ENCODE assay signal across 1 cellular context in the genomic region with DNA sequence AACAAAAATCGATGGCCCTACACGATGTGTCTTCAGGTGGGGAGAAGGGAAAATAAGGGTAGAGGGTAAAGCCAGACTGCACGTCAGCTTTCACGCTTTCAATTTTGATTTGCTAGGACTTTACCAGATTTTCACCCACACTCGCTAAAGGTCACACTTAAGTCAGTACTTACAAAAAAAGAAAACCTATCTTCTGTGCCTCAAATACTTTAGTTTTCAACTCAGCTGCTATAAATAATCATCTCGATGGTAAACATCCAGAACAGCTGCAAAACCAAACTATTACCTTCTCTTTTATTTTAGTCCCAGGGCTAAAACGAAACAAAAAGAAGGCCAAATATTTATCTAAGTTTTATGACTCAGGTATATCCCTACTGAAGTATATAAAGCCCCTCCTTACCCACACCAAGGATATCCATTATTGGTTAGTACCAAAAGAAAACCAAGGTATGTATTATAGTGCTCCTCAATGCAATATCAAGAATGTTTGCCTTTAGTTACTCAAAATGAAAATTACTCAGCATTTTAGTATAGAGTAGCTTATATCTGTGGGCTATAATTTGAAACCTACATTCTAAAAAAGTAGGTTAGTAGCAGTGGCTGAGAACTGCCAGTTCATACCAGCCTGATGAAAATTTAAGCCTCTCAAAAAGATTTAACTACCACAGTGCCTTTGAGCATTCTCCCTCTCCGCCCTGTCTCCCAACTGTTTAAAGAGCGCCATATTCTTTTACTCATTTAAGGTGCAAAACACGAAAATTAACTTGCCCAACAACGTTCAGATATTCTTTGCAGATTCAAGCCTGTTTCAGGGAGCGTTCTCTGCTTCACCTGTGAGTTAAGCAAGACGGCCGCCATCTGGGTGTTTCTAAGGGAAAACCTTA.
TF ChIP-seq lines count a peak whose summit lies in the region.

No MANE protein-coding gene starts in this region.

TF ChIP-seq in GM12878, 131 proteins besides CTCF, POLR2A, EP300 and RAD21 (continued from another document):
- peak; percentile 76; the same call in 1 of the 2 replicates for TF ChIP-seq TBL1XR1 (IDR thresholded peaks at IDR 0.05; ENCODE audit: low read depth, low read length)
- TF ChIP-seq ZNF384 (IDR thresholded peaks at IDR 0.05; ENCODE audit: borderline replicate concordance, low read depth, low read length) = 0 out of 2 replicates have a peak, but pooled peaks have one; percentile 17
- TF ChIP-seq HDGF (IDR thresholded peaks at IDR 0.05) = no peak
- peak; percentile 65 for TF ChIP-seq MXI1 (IDR thresholded peaks at IDR 0.05; ENCODE audit: low read depth, low read length)
- TF ChIP-seq SMC3 (IDR thresholded peaks at IDR 0.05; ENCODE audit: borderline replicate concordance, low read length) = no peak
- no peak for TF ChIP-seq NR2C1 (IDR thresholded peaks at IDR 0.05)
- TF ChIP-seq BCL11A (IDR thresholded peaks at IDR 0.05; ENCODE audit: low read depth, low read length) = 0 out of 2 replicates have a peak, but pooled peaks have one; percentile 5
- peak; percentile 40; the same call in 1 of the 2 replicates for TF ChIP-seq JUNB (IDR thresholded peaks at IDR 0.05)
- TF ChIP-seq, protein P1, sequence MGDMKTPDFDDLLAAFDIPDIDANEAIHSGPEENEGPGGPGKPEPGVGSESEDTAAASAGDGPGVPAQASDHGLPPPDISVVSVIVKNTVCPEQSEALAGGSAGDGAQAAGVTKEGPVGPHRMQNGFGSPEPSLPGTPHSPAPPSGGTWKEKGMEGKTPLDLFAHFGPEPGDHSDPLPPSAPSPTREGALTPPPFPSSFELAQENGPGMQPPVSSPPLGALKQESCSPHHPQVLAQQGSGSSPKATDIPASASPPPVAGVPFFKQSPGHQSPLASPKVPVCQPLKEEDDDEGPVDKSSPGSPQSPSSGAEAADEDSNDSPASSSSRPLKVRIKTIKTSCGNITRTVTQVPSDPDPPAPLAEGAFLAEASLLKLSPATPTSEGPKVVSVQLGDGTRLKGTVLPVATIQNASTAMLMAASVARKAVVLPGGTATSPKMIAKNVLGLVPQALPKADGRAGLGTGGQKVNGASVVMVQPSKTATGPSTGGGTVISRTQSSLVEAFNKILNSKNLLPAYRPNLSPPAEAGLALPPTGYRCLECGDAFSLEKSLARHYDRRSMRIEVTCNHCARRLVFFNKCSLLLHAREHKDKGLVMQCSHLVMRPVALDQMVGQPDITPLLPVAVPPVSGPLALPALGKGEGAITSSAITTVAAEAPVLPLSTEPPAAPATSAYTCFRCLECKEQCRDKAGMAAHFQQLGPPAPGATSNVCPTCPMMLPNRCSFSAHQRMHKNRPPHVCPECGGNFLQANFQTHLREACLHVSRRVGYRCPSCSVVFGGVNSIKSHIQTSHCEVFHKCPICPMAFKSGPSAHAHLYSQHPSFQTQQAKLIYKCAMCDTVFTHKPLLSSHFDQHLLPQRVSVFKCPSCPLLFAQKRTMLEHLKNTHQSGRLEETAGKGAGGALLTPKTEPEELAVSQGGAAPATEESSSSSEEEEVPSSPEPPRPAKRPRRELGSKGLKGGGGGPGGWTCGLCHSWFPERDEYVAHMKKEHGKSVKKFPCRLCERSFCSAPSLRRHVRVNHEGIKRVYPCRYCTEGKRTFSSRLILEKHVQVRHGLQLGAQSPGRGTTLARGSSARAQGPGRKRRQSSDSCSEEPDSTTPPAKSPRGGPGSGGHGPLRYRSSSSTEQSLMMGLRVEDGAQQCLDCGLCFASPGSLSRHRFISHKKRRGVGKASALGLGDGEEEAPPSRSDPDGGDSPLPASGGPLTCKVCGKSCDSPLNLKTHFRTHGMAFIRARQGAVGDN (IDR thresholded peaks at IDR 0.05) = 0 out of 2 replicates have a peak, but pooled peaks have one; percentile 13
- no peak for TF ChIP-seq GABPA (IDR thresholded peaks at IDR 0.05; ENCODE audit: low read depth)
- TF ChIP-seq SUZ12 (IDR thresholded peaks at IDR 0.05; ENCODE audit: unreplicated experiment) = no peak
- peak; percentile 53; the same call in 1 of the 2 replicates for TF ChIP-seq NFIC (IDR thresholded peaks at IDR 0.05; ENCODE audit: low read depth, low read length)
- TF ChIP-seq, protein P2, sequence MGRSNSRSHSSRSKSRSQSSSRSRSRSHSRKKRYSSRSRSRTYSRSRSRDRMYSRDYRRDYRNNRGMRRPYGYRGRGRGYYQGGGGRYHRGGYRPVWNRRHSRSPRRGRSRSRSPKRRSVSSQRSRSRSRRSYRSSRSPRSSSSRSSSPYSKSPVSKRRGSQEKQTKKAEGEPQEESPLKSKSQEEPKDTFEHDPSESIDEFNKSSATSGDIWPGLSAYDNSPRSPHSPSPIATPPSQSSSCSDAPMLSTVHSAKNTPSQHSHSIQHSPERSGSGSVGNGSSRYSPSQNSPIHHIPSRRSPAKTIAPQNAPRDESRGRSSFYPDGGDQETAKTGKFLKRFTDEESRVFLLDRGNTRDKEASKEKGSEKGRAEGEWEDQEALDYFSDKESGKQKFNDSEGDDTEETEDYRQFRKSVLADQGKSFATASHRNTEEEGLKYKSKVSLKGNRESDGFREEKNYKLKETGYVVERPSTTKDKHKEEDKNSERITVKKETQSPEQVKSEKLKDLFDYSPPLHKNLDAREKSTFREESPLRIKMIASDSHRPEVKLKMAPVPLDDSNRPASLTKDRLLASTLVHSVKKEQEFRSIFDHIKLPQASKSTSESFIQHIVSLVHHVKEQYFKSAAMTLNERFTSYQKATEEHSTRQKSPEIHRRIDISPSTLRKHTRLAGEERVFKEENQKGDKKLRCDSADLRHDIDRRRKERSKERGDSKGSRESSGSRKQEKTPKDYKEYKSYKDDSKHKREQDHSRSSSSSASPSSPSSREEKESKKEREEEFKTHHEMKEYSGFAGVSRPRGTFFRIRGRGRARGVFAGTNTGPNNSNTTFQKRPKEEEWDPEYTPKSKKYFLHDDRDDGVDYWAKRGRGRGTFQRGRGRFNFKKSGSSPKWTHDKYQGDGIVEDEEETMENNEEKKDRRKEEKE (IDR thresholded peaks at IDR 0.05) = no peak
- peak; percentile 89 for TF ChIP-seq MEF2A (IDR thresholded peaks at IDR 0.05; ENCODE audit: insufficient read depth, low read depth, low read length)
- no peak; the same call in 1 of the 2 replicates for TF ChIP-seq IKZF1 (conservative IDR thresholded peaks at IDR 0.05)
- TF ChIP-seq, protein P3, sequence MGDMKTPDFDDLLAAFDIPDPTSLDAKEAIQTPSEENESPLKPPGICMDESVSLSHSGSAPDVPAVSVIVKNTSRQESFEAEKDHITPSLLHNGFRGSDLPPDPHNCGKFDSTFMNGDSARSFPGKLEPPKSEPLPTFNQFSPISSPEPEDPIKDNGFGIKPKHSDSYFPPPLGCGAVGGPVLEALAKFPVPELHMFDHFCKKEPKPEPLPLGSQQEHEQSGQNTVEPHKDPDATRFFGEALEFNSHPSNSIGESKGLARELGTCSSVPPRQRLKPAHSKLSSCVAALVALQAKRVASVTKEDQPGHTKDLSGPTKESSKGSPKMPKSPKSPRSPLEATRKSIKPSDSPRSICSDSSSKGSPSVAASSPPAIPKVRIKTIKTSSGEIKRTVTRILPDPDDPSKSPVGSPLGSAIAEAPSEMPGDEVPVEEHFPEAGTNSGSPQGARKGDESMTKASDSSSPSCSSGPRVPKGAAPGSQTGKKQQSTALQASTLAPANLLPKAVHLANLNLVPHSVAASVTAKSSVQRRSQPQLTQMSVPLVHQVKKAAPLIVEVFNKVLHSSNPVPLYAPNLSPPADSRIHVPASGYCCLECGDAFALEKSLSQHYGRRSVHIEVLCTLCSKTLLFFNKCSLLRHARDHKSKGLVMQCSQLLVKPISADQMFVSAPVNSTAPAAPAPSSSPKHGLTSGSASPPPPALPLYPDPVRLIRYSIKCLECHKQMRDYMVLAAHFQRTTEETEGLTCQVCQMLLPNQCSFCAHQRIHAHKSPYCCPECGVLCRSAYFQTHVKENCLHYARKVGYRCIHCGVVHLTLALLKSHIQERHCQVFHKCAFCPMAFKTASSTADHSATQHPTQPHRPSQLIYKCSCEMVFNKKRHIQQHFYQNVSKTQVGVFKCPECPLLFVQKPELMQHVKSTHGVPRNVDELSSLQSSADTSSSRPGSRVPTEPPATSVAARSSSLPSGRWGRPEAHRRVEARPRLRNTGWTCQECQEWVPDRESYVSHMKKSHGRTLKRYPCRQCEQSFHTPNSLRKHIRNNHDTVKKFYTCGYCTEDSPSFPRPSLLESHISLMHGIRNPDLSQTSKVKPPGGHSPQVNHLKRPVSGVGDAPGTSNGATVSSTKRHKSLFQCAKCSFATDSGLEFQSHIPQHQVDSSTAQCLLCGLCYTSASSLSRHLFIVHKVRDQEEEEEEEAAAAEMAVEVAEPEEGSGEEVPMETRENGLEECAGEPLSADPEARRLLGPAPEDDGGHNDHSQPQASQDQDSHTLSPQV (IDR thresholded peaks at IDR 0.05) = peak; percentile 89; the same call in 1 of the 2 replicates
- no peak for TF ChIP-seq NFYA (IDR thresholded peaks at IDR 0.05; ENCODE audit: borderline replicate concordance, low read depth, low read length)
- TF ChIP-seq MEF2B (IDR thresholded peaks at IDR 0.05; ENCODE audit: partially characterized antibody, poor library complexity, severe bottlenecking) = peak; percentile 82
- TF ChIP-seq, protein P4, sequence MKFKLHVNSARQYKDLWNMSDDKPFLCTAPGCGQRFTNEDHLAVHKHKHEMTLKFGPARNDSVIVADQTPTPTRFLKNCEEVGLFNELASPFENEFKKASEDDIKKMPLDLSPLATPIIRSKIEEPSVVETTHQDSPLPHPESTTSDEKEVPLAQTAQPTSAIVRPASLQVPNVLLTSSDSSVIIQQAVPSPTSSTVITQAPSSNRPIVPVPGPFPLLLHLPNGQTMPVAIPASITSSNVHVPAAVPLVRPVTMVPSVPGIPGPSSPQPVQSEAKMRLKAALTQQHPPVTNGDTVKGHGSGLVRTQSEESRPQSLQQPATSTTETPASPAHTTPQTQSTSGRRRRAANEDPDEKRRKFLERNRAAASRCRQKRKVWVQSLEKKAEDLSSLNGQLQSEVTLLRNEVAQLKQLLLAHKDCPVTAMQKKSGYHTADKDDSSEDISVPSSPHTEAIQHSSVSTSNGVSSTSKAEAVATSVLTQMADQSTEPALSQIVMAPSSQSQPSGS (IDR thresholded peaks at IDR 0.05; ENCODE audit: low read length) = peak; percentile 82
- TF ChIP-seq, protein P5, sequence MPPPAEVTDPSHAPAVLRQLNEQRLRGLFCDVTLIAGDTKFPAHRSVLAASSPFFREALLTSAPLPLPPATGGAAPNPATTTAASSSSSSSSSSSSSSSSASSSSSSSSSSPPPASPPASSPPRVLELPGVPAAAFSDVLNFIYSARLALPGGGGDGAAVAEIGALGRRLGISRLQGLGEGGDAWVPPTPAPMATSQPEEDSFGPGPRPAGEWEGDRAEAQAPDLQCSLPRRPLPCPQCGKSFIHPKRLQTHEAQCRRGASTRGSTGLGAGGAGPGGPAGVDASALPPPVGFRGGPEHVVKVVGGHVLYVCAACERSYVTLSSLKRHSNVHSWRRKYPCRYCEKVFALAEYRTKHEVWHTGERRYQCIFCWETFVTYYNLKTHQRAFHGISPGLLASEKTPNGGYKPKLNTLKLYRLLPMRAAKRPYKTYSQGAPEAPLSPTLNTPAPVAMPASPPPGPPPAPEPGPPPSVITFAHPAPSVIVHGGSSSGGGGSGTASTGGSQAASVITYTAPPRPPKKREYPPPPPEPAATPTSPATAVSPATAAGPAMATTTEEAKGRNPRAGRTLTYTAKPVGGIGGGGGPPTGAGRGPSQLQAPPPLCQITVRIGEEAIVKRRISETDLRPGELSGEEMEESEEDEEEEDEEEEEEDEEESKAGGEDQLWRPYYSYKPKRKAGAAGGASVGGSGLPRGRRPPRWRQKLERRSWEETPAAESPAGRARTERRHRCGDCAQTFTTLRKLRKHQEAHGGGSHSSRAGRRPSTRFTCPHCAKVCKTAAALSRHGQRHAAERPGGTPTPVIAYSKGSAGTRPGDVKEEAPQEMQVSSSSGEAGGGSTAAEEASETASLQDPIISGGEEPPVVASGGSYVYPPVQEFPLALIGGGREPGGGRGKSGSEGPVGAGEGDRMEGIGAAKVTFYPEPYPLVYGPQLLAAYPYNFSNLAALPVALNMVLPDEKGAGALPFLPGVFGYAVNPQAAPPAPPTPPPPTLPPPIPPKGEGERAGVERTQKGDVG (CRISPR knock-in tag; IDR thresholded peaks at IDR 0.05) = no peak
- TF ChIP-seq, protein P6, sequence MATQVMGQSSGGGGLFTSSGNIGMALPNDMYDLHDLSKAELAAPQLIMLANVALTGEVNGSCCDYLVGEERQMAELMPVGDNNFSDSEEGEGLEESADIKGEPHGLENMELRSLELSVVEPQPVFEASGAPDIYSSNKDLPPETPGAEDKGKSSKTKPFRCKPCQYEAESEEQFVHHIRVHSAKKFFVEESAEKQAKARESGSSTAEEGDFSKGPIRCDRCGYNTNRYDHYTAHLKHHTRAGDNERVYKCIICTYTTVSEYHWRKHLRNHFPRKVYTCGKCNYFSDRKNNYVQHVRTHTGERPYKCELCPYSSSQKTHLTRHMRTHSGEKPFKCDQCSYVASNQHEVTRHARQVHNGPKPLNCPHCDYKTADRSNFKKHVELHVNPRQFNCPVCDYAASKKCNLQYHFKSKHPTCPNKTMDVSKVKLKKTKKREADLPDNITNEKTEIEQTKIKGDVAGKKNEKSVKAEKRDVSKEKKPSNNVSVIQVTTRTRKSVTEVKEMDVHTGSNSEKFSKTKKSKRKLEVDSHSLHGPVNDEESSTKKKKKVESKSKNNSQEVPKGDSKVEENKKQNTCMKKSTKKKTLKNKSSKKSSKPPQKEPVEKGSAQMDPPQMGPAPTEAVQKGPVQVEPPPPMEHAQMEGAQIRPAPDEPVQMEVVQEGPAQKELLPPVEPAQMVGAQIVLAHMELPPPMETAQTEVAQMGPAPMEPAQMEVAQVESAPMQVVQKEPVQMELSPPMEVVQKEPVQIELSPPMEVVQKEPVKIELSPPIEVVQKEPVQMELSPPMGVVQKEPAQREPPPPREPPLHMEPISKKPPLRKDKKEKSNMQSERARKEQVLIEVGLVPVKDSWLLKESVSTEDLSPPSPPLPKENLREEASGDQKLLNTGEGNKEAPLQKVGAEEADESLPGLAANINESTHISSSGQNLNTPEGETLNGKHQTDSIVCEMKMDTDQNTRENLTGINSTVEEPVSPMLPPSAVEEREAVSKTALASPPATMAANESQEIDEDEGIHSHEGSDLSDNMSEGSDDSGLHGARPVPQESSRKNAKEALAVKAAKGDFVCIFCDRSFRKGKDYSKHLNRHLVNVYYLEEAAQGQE (IDR thresholded peaks at IDR 0.05; ENCODE audit: low read depth, low read length) = no peak
- TF ChIP-seq HCFC1 (IDR thresholded peaks at IDR 0.05; ENCODE audit: low read length) = no peak
- TF ChIP-seq NR2F1 (conservative IDR thresholded peaks at IDR 0.05) = peak; percentile 84
- TF ChIP-seq CHD1 (IDR thresholded peaks at IDR 0.05; ENCODE audit: low read depth, low read length) = no peak
- TF ChIP-seq, protein P7, sequence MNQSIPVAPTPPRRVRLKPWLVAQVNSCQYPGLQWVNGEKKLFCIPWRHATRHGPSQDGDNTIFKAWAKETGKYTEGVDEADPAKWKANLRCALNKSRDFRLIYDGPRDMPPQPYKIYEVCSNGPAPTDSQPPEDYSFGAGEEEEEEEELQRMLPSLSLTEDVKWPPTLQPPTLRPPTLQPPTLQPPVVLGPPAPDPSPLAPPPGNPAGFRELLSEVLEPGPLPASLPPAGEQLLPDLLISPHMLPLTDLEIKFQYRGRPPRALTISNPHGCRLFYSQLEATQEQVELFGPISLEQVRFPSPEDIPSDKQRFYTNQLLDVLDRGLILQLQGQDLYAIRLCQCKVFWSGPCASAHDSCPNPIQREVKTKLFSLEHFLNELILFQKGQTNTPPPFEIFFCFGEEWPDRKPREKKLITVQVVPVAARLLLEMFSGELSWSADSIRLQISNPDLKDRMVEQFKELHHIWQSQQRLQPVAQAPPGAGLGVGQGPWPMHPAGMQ (IDR thresholded peaks at IDR 0.05; ENCODE audit: borderline replicate concordance) = no peak
- no peak for TF ChIP-seq ZSCAN29 (IDR thresholded peaks at IDR 0.05)
